In the genomic region with DNA sequence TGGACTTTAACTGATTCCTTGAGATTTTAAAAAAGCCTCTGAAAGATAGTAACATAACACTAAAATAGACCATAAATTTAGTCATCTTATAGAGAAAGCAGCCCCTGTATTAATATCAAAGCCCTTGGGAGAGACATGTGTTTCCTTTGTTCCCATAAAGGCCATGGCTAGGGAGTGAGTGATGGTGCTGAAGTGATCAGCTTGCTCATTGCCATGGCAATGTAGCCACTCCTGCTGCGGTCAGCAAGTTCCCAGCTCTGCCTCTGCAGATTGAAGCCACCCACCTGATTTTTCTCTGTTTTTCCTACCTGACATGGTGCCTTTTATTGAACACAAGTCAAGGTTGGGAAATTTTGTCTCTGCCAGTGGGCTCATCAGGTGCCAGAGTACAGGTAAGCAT, we compare ENCODE assay signal across 24 cellular contexts.
DNase-seq lines count a peak whose midpoint lies in the region; ATAC-seq and TF ChIP-seq lines count a peak whose summit lies in the region.
"Had no signal": no experiment of that assay in that cellular context is flagged by ENCODE, and none has a peak within 500 bp of the region (broad histone marks: within the 10 kb centered on the region; RNA-seq: fewer than 3 reads in every experiment).

No MANE protein-coding gene starts in this region.

- H3K9ac ChIP-seq in PC-3 (ENCODE audit: low read length), result no peak overlapping the region

- H3F3A ChIP-seq in PC-3 (ENCODE audit: low read length, unreplicated experiment), result no peaks in the 10 kb centered on the region

- H3K4me1 ChIP-seq in thyroid gland (no peaks in the 10 kb centered on the region), PC-3 (ENCODE audit: insufficient read depth, low read length) (no peaks in the 10 kb centered on the region)
- H3K4me1 ChIP-seq: BE2C had no signal

- H3K27me3 ChIP-seq in thyroid gland (no peaks in the 10 kb centered on the region), PC-3 (ENCODE audit: low read length) (no peaks in the 10 kb centered on the region)
- H3K27me3 ChIP-seq: BE2C had no signal

- no peaks in the 10 kb centered on the region for H3K9me2 ChIP-seq in PC-3 (replicated peaks; ENCODE audit: low read length)

- no peak overlapping the region for H2AFZ ChIP-seq in PC-3 (ENCODE audit: low read length)

- H3K27ac ChIP-seq in thyroid gland (no peak overlapping the region), PC-3 (ENCODE audit: low read length) (no peak overlapping the region)

- intact Hi-C loops in thyroid gland (cut with DNase I) (no loop called here), PC-3 (cut with micrococcal nuclease) (no loop called here)

- TF ChIP-seq POLR2A in thyroid gland (IDR thresholded peaks at IDR 0.05), result no peak

- no peak overlapping the region for H3K4me2 ChIP-seq in PC-3 (ENCODE audit: low read length)

- H3K4me3 ChIP-seq in thyroid gland (replicated peaks in 1 of 3) (no peak overlapping the region), PC-3 (ENCODE audit: low read length) (no peak overlapping the region)

- no peak for ATAC-seq in PC-3

- TF ChIP-seq CTCF in thyroid gland (IDR thresholded peaks at IDR 0.05) (no peak), PC-3 (conservative IDR thresholded peaks at IDR 0.05; ENCODE audit: low read depth, low read length) (no peak)

- POLR2A ChIA-PET in PC-3 (lab: Charles Lee; ENCODE audit: unreplicated experiment), result no interaction called here

- CTCF ChIA-PET in PC-3 (lab: Charles Lee), result no interaction called here

- H3K9me3 ChIP-seq in thyroid gland, result no peaks in the 10 kb centered on the region
- H3K9me3 ChIP-seq in PC-3 (ENCODE audit: low read length), result 0 out of 2 replicates have a peak, but pooled peaks cover 3% of the 10 kb centered on the region
- H3K9me3 ChIP-seq: BE2C had no signal

- H3K36me3 ChIP-seq in thyroid gland (no peaks in the 10 kb centered on the region), PC-3 (ENCODE audit: low read depth, low read length) (no peaks in the 10 kb centered on the region)
- H3K36me3 ChIP-seq: BE2C had no signal

- WGBS in thyroid gland, 2 donors, result 37 to 46% methylated on average over 1 of the region's 1 CpG

- no TSS peak for BruUV-seq in PC-3 (replicated peaks; lab: Mats Ljungman, UMichigan)

- DNase-seq in NCI-H1417 (lab: John Stamatoyannopoulos, UW), result peak in 2 of 3 experiments; percentile 52 to 54
- DNase-seq in NCI-H1417 treated with DMSO at 0.1 percent for 48 hours (lab: John Stamatoyannopoulos, UW), result no peak
- peak; percentile 6 for DNase-seq in NCI-H1092 (lab: John Stamatoyannopoulos, UW)
- peak; percentile 85 for DNase-seq in NCI-H748 (lab: John Stamatoyannopoulos, UW; ENCODE audit: unreplicated experiment)
- DNase-seq in left kidney (ENCODE audit: low read depth, low spot score), result peak; percentile 77
- no peak for DNase-seq in thyroid gland
- no peak for DNase-seq in NCI-H446 treated with DMSO at 0.1 percent for 48 hours (lab: John Stamatoyannopoulos, UW)
- no peak for DNase-seq in PC-3
- DNase-seq: 8988T; ACHN; BE2C; CD8-positive, alpha-beta memory T cell; DMS 273 treated with DMSO at 0.1 percent for 48 hours; H7; KBM-7; NCI-H1436; NCI-H2029 treated with DMSO at 0.1 percent for 48 hours; NCI-H2171 treated with DMSO at 0.1 percent for 48 hours; NCI-H446; NCI-H526; NK-92 treated with Interleukin-12 subunit alpha and Interleukin-12 subunit beta, amount 100 ng/mL, for 24 hours; RPMI8226; SHP77; T-helper 1 cell had no signal

- no peaks in the 10 kb centered on the region for H4K20me1 ChIP-seq in PC-3 (ENCODE audit: low read length)

- H3K79me2 ChIP-seq in PC-3 (ENCODE audit: low read length), result no peaks in the 10 kb centered on the region

Comparison
In these comparisons a context has a peak if more than half of its experiments do, and no peak if none do; other contexts are left out.
1. DNase-seq: peak in NCI-H1417 (2 of 3), NCI-H1092 (single experiment), NCI-H748 (single experiment) and left kidney (single experiment); none in NCI-H1417 treated with DMSO at 0.1 percent for 48 hours (single experiment), thyroid gland (0 of 2), NCI-H446 treated with DMSO at 0.1 percent for 48 hours (single experiment) and PC-3 (single experiment).